Comparison of ENCODE assay signal across 18 cellular contexts in genomic region chr13:28537149-28537548, GRCh38. TPM values are rescaled to one million over a fixed set of nuclear protein-coding genes. Genes with fewer than 3 reads are reported as not detected.
"Had no signal": no experiment of that assay in that cellular context is flagged by ENCODE, and none has a peak within 500 bp of the region (broad histone marks: within the 10 kb centered on the region; RNA-seq: fewer than 3 reads in every experiment).

No MANE protein-coding gene starts in this region.

- H3K36me3 ChIP-seq: heart right ventricle, left ventricle myocardium inferior, spleen, thoracic aorta, upper lobe of left lung had no signal

- H3K9me3 ChIP-seq: heart right ventricle, left ventricle myocardium inferior, thoracic aorta, upper lobe of left lung had no signal

- DNase-seq: activated B cell treated with CpG ODN at 0.5 μM for 24 hours; activated CD4-positive, alpha-beta memory T cell treated with anti-CD3 and anti-CD28 coated beads for 36 hours; activated CD4-positive, alpha-beta T cell treated with anti-CD3 and anti-CD28 coated beads for 4 hours; activated CD8-positive, alpha-beta memory T cell treated with anti-CD3 and anti-CD28 coated beads, Interleukin-2, amount 10 ng/mL, durations not matched to agents 7 days and 5 days; activated naive CD4-positive, alpha-beta T cell; activated naive CD8-positive, alpha-beta T cell treated with anti-CD3 and anti-CD28 coated beads for 36 hours; central memory CD4-positive, alpha-beta T cell; heart right ventricle; left ventricle myocardium inferior; nephron progenitor cell; occipital lobe; retina; spleen; stimulated activated CD4-positive, alpha-beta T cell treated with anti-CD3 and anti-CD28 coated beads, Interleukin-4, amount 100 ng/mL, for 4 hours; stimulated activated naive B cell treated with anti-CD40 and anti-IgM and Interleukin-4, amounts not matched to agents 10 μg/mL and 1 μg/mL and 100 μg/mL, for 72 hours had no signal

- H3K27ac ChIP-seq: heart right ventricle, left ventricle myocardium inferior, spleen, thoracic aorta, upper lobe of left lung had no signal

- H3K4me3 ChIP-seq: heart right ventricle, left ventricle myocardium inferior, spleen, thoracic aorta, upper lobe of left lung had no signal

RNA-seq across cellular contexts. Expression of gene FLT1, which starts 42.2 kb away (rescaled TPM):
- total RNA-seq: myocyte had no signal
